Comparison of ENCODE assay signal across 10 cellular contexts in the genomic region with DNA sequence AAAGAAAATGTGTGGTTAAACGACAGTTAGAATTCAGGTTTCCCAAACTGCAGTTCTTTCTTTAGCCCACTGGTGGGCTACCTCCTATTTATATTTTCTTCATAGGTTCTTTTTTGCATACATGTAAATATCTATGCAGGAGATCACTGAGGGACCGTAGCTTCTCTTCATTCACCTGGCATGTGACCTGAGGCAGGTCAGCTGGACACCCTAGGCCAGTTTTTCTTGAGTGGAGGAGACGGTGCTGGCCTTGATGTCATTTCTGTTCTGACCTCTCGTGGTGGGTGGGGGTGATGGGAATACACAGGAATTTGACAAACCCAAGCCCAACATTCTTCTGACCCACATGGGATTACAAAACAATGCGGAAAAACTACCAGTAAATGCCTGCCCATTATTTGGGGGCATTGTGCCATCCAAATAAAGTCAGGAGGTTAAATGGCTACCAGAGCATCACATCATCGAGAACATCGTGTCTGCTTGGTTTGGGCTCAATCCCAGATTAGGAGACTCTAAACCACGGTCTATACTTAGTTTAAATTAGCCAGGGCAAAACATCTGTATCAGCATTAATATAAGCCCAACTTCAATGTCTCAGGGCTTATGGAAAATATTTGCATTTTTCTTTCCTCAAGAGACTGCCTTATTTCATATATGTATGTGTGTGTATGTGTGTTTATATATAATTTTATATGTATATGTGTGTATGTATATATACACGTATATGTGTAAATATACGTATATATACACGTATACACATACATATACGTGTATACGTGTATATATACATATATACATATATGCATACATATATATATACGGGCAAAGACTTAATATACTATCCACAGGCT. TPM values are rescaled to one million over a fixed set of nuclear protein-coding genes. Genes with fewer than 3 reads are reported as not detected.
DNase-seq lines count a peak whose midpoint lies in the region; ATAC-seq and TF ChIP-seq lines count a peak whose summit lies in the region.
"Had no signal": no experiment of that assay in that cellular context is flagged by ENCODE, and none has a peak within 500 bp of the region (broad histone marks: within the 10 kb centered on the region; RNA-seq: fewer than 3 reads in every experiment).

No MANE protein-coding gene starts in this region.

- no peak overlapping the region for H4K91ac ChIP-seq in mesenchymal stem cell (ENCODE audit: low read length)

- H3K36me3 Mint-ChIP-seq in HFFc6 (ENCODE audit: low read depth) (no peaks in the 10 kb centered on the region), brain (no peaks in the 10 kb centered on the region)

- no peak overlapping the region for H3K27ac ChIP-seq in A673 (ENCODE audit: low read depth, low read length, poor library complexity, severe bottlenecking)
- peak overlapping the region; percentile 86 for H3K27ac ChIP-seq in mesenchymal stem cell (ENCODE audit: low read length, poor library complexity, severe bottlenecking)

- BruUV-seq in A673 (replicated peaks; lab: Mats Ljungman, UMichigan) = no TSS peak

- H3K4me3 Mint-ChIP-seq in HFFc6 = peak overlapping the region; percentile 5; the same call in 1 of the 2 replicates
- peak overlapping the region in 1 of 5 experiments; percentile 24 for H3K4me3 Mint-ChIP-seq in brain

- no peaks in the 10 kb centered on the region; the same call in none of the 2 replicates for H3K27me3 Mint-ChIP-seq in HFFc6 (ENCODE audit: insufficient read depth)
- H3K27me3 Mint-ChIP-seq in brain = no peaks in the 10 kb centered on the region

- H3K9me3 Mint-ChIP-seq in HFFc6 (no peaks in the 10 kb centered on the region), brain (no peaks in the 10 kb centered on the region)

- H3K36me3 ChIP-seq in A673 (ENCODE audit: insufficient read depth, low read length, poor library complexity, severe bottlenecking) (no peaks in the 10 kb centered on the region), mesenchymal stem cell (ENCODE audit: control insufficient read depth in 1 of 2, insufficient read depth in 2 of 2, low read depth in 1 of 2, low read length in 2 of 2) (no peaks in the 10 kb centered on the region)

- H3K9me3 ChIP-seq in A673 (ENCODE audit: low read depth, low read length, poor library complexity, severe bottlenecking) (no peaks in the 10 kb centered on the region), mesenchymal stem cell (ENCODE audit: control insufficient read depth, low read length) (no peaks in the 10 kb centered on the region)

- H3K9ac ChIP-seq in mesenchymal stem cell (ENCODE audit: low read length) = peak overlapping the region; percentile 88

- H3K27me3 ChIP-seq in A673 (replicated peaks; ENCODE audit: insufficient read depth, low read depth, low read length, poor library complexity) (no peaks in the 10 kb centered on the region), mesenchymal stem cell (ENCODE audit: control insufficient read depth in 1 of 2, insufficient read depth in 1 of 2, low read length in 2 of 2) (no peaks in the 10 kb centered on the region)

- no peak overlapping the region for H2BK15ac ChIP-seq in mesenchymal stem cell (ENCODE audit: low read depth, poor library complexity, severe bottlenecking)

- TF ChIP-seq CTCF in A673 (conservative IDR thresholded peaks at IDR 0.05; ENCODE audit: low read depth, low read length) (peak; percentile 32; the same call in 1 of the 2 replicates), HFFc6 (IDR thresholded peaks at IDR 0.05) (peak; percentile 69), brain (conservative IDR thresholded peaks at IDR 0.05) (peak in 1 of 2 experiments; percentile 46)

- WGBS in mesenchymal stem cell = 79% methylated on average over 9 of the region's 14 CpGs

- CTCF ChIA-PET in A673 (lab: Charles Lee) = no interaction called here

- no peak overlapping the region for H3K4me2 ChIP-seq in mesenchymal stem cell (ENCODE audit: low read length, poor library complexity, severe bottlenecking)

- H2BK5ac ChIP-seq in mesenchymal stem cell (ENCODE audit: low read depth, low read length, poor library complexity, severe bottlenecking) = no peak overlapping the region

- DNase-seq in A673 (ENCODE audit: low spot score) = no peak
- no peak for DNase-seq in HFFc6
- DNase-seq in mesenchymal stem cell = no peak
- DNase-seq in effector CD4-positive, alpha-beta T cell = no peak
- no peak for DNase-seq in medulla oblongata (ENCODE audit: extremely low spot score)
- DNase-seq in SKM-1 treated with dmso at 0.1 percent for 144 hours (lab: John Stamatoyannopoulos, UW; ENCODE audit: unreplicated experiment) = no peak
- DNase-seq: cortex of kidney, HCEC 1CT had no signal

- no peaks in the 10 kb centered on the region for H3K79me1 ChIP-seq in mesenchymal stem cell (replicated peaks; ENCODE audit: low read length, poor library complexity, severe bottlenecking)

- H2AK5ac ChIP-seq in mesenchymal stem cell (ENCODE audit: low read length, severe bottlenecking) = peak overlapping the region; percentile 51

- H2BK12ac ChIP-seq in mesenchymal stem cell (ENCODE audit: low read length in 2 of 2) = peak overlapping the region; percentile 7 to 93

- H3K18ac ChIP-seq in mesenchymal stem cell (ENCODE audit: low read depth in 1 of 2, low read length in 2 of 2) = peak overlapping the region; percentile 23 to 55

- no peak overlapping the region for H3K14ac ChIP-seq in mesenchymal stem cell (ENCODE audit: low read length in 2 of 2)

- intact Hi-C loops in A673 (cut with micrococcal nuclease; ENCODE audit: unreplicated experiment) = no loop called here

- ATAC-seq in HG02852 (IDR thresholded peaks at IDR 0.05; ENCODE audit: unreplicated experiment) = no peak

- H4K8ac ChIP-seq in mesenchymal stem cell (ENCODE audit: low read length) = peak overlapping the region; percentile 47

- peak overlapping the region; percentile 64 for H2BK120ac ChIP-seq in mesenchymal stem cell (ENCODE audit: low read depth, low read length)

- no peak overlapping the region for H3K23ac ChIP-seq in mesenchymal stem cell (ENCODE audit: low read length in 2 of 2)

- peak overlapping the region; percentile 95 for H3K27ac Mint-ChIP-seq in HFFc6
- peak overlapping the region; percentile 70 to 96 (median 89) for H3K27ac Mint-ChIP-seq in brain

- H3K4me1 Mint-ChIP-seq in HFFc6 (ENCODE audit: low read depth) (peaks cover 85% of the 10 kb centered on the region), brain (peaks cover 99% of the 10 kb centered on the region)

- H3K4me3 ChIP-seq in A673 (ENCODE audit: low read depth, low read length, poor library complexity, severe bottlenecking) = no peak overlapping the region
- peak overlapping the region in 1 of 2 experiments; percentile 6 for H3K4me3 ChIP-seq in mesenchymal stem cell (ENCODE audit: insufficient read depth in 1 of 2, low read depth in 1 of 2, low read length in 2 of 2)

- H3K4ac ChIP-seq in mesenchymal stem cell (ENCODE audit: low read depth in 1 of 2, low read length in 2 of 2) = peak overlapping the region; percentile 57 to 70

- H2AFZ ChIP-seq in mesenchymal stem cell (ENCODE audit: low read depth, low read length) = no peak overlapping the region

- POLR2A ChIA-PET in A673 (lab: Charles Lee; ENCODE audit: low non-redundant PET) = interaction anchor here (0.7 kb wide), 1 partner anchor 100 kb away, joined by 3 read pairs; no protein-coding TSS in a partner anchor

- H3K4me1 ChIP-seq in A673 (ENCODE audit: insufficient read depth, low read length, poor library complexity, severe bottlenecking) (peaks cover 29% of the 10 kb centered on the region), mesenchymal stem cell (ENCODE audit: control insufficient read depth, insufficient read depth, low read depth, low read length) (peaks cover 14% of the 10 kb centered on the region)

RNA-seq across cellular contexts. Expression of gene IRF2BP2, which starts 7.4 kb away (rescaled TPM):
- total RNA-seq in A673 (2021) = 39.9 and 43.8 TPM in 2 replicates
- 10 to 100 TPM; 58.6 to 87.1 (median 73.2) TPM for total RNA-seq in HFFc6 (2021; fragmentation: NEBNext Ultra II Directional; extraction: Animal tissue kit (Norgen Biotek cat#: 25700))
- 163 TPM for polyA plus RNA-seq in brain (ENCODE audit: insufficient read depth, low read depth, low replicate concordance)
- 98.6 TPM for polyA plus RNA-seq in mesenchymal stem cell (2013, experiment 1 of 2)
- polyA plus RNA-seq in mesenchymal stem cell (2013, experiment 2 of 2) = 94.7 TPM
